ENCODE assay signal across 12 cellular contexts in the genomic region with DNA sequence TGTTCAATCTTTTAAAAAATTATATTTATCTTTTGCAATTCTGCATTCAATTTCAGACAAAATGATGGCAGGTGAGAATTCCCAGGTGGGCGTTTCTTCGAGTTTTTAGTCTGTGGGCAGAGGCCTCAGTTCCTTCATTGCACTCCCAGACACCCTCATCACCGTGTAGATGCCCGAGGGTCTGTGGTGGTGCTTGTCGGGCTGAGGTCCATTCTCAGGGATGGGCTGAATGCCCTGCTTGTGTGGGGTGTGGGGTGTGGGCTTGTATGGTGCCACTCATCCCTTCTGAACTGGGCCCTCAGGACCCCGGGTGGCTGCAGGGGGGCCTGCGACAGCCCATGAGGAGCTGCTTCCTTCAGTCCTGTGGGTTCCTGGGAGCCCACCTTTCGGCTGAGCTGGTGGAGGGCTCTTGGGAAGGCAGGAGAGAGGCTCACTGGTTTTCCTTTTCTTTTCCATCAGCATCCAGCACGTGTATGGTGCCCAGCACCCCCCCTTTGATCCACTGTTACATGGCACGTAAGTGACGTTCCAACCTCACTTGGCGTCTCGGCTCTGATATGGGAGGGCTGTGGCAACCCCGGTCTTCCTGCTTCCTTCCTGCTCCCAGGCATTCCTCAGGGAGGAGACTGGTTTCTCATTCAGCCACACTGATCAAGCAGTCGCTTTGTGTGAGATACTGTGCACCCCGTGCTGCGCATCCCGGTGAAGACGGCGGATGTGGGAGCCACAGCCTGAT. TPM values are rescaled to one million over a fixed set of nuclear protein-coding genes. Genes with fewer than 3 reads are reported as not detected.
A peak's percentile ranks its signal among the peaks of the same experiment; 100 is the strongest.
DNase-seq lines count a peak whose midpoint lies in the region; ATAC-seq and TF ChIP-seq lines count a peak whose summit lies in the region.
"Had no signal": no experiment of that assay in that cellular context is flagged by ENCODE, and none has a peak within 500 bp of the region (broad histone marks: within the 10 kb centered on the region; RNA-seq: fewer than 3 reads in every experiment).

No MANE protein-coding gene starts in this region.

- H3K27me3 Mint-ChIP-seq in stimulated activated naive CD8-positive, alpha-beta T cell treated with anti-CD3 and anti-CD28 coated beads, Interleukin-15, Interleukin-2, amounts not matched to agents 100 ng/mL and 50 ng/mL, for 24 hours: no peaks in the 10 kb centered on the region

- H3K27me3 ChIP-seq in colonic mucosa (no peaks in the 10 kb centered on the region), muscle layer of duodenum (ENCODE audit: low read depth, low read length) (no peaks in the 10 kb centered on the region)

- H3K36me3 Mint-ChIP-seq in stimulated activated naive CD8-positive, alpha-beta T cell treated with anti-CD3 and anti-CD28 coated beads, Interleukin-15, Interleukin-2, amounts not matched to agents 100 ng/mL and 50 ng/mL, for 24 hours (ENCODE audit: low read depth): peaks cover 34% of the 10 kb centered on the region

- H3K4me1 ChIP-seq in colonic mucosa (no peaks in the 10 kb centered on the region), muscle layer of duodenum (ENCODE audit: control insufficient read depth in 1 of 2, insufficient read depth in 2 of 2, low read length in 2 of 2) (peaks cover 0 to 17% of the 10 kb centered on the region in 2 donors)
- H3K4me1 ChIP-seq: HAP-1 had no signal

- H3K4me3 ChIP-seq in colonic mucosa (no peak overlapping the region), muscle layer of duodenum (ENCODE audit: low read depth in 1 of 2, low read length in 2 of 2) (no peak overlapping the region)
- H3K4me3 ChIP-seq: HAP-1, K562 had no signal

- ATAC-seq in stimulated activated naive CD8-positive, alpha-beta T cell treated with anti-CD3 and anti-CD28 coated beads, Interleukin-15, Interleukin-2, amounts not matched to agents 100 U/mL and 50 U/mL, for 24 hours: no peak
- ATAC-seq: K562 had no signal

- H3K9ac ChIP-seq in colonic mucosa (ENCODE audit: low read depth in 2 of 2, low read length in 2 of 2): no peak overlapping the region

- H3K27ac Mint-ChIP-seq in stimulated activated naive CD8-positive, alpha-beta T cell treated with anti-CD3 and anti-CD28 coated beads, Interleukin-15, Interleukin-2, amounts not matched to agents 100 ng/mL and 50 ng/mL, for 24 hours: peak overlapping the region; percentile 99

- no peak for DNase-seq in stimulated activated naive CD8-positive, alpha-beta T cell treated with anti-CD3 and anti-CD28 coated beads, Interleukin-15, Interleukin-2, amounts not matched to agents 100 U/mL and 50 U/mL, for 24 hours
- DNase-seq in colonic mucosa (no peak), mucosa of gallbladder (ENCODE audit: low spot score) (no peak), NCI-H526 treated with DMSO at 0.1 percent for 48 hours (lab: John Stamatoyannopoulos, UW) (no peak), NCI-H1930 (lab: John Stamatoyannopoulos, UW) (no peak), foreskin melanocyte (no peak)
- DNase-seq: NCI-H2171 had no signal

- H3K9me3 ChIP-seq in colonic mucosa (no peaks in the 10 kb centered on the region), muscle layer of duodenum (ENCODE audit: control insufficient read depth in 1 of 2, low read length in 2 of 2) (no peaks in the 10 kb centered on the region)
- H3K9me3 ChIP-seq: HAP-1 had no signal

- peaks cover 60% of the 10 kb centered on the region for H3K4me1 Mint-ChIP-seq in stimulated activated naive CD8-positive, alpha-beta T cell treated with anti-CD3 and anti-CD28 coated beads, Interleukin-15, Interleukin-2, amounts not matched to agents 100 ng/mL and 50 ng/mL, for 24 hours (ENCODE audit: low read depth)

- H3K27ac ChIP-seq in colonic mucosa (peak overlapping the region; percentile 14), muscle layer of duodenum (ENCODE audit: low read length) (peak overlapping the region; percentile 51)

- intact Hi-C loops in colonic mucosa (cut with DNase I): no loop called here

- H3K36me3 ChIP-seq in colonic mucosa (peaks cover 17% of the 10 kb centered on the region), muscle layer of duodenum (ENCODE audit: control insufficient read depth in 1 of 2, insufficient read depth in 2 of 2, low read length in 2 of 2) (peaks cover 14 to 40% of the 10 kb centered on the region in 2 donors)
- H3K36me3 ChIP-seq: HAP-1 had no signal

- no peak for TF ChIP-seq CTCF in colonic mucosa (IDR thresholded peaks at IDR 0.05)

- H3K9me3 Mint-ChIP-seq in stimulated activated naive CD8-positive, alpha-beta T cell treated with anti-CD3 and anti-CD28 coated beads, Interleukin-15, Interleukin-2, amounts not matched to agents 100 ng/mL and 50 ng/mL, for 24 hours: no peaks in the 10 kb centered on the region
- H3K9me3 Mint-ChIP-seq: neural crest cell had no signal

- peak overlapping the region; percentile 35 for H3K4me3 Mint-ChIP-seq in stimulated activated naive CD8-positive, alpha-beta T cell treated with anti-CD3 and anti-CD28 coated beads, Interleukin-15, Interleukin-2, amounts not matched to agents 100 ng/mL and 50 ng/mL, for 24 hours
- H3K4me3 Mint-ChIP-seq: neural crest cell had no signal

RNA-seq across cellular contexts. Expression of a gene that starts 29.8 kb away (rescaled TPM):
- total RNA-seq in colonic mucosa (10 to 100 TPM; 34.2 to 36.4 TPM), mucosa of gallbladder (33.0 TPM)

RNA-seq across cellular contexts. Expression of a gene that starts 54.2 kb away (rescaled TPM):
- total RNA-seq in colonic mucosa: 10 to 100 TPM; 24.7 to 46.6 TPM
- total RNA-seq in mucosa of gallbladder: 41.8 TPM
